Comparison of ENCODE assay signal across 15 cellular contexts in genomic region chr2:100833330-100833729, GRCh38.
"Had no signal": no experiment of that assay in that cellular context is flagged by ENCODE, and none has a peak within 500 bp of the region (broad histone marks: within the 10 kb centered on the region; RNA-seq: fewer than 3 reads in every experiment).

No MANE protein-coding gene starts in this region.

- H3K4me2 ChIP-seq: smooth muscle cell had no signal

- H3K9me3 ChIP-seq: colonic mucosa had no signal

- H3K27ac ChIP-seq: cardiac muscle cell, colonic mucosa had no signal

- DNase-seq: activated CD4-positive, alpha-beta memory T cell treated with anti-CD3 and anti-CD28 coated beads, Interleukin-2, amount 10 ng/mL, durations not matched to agents 7 days and 5 days; activated CD8-positive, alpha-beta memory T cell treated with anti-CD3 and anti-CD28 coated beads, Interleukin-2, amount 50 U/mL, for 4 hours; activated gamma-delta T cell treated with Interleukin-2 at 50 U/mL for 16 hours; activated naive CD8-positive, alpha-beta T cell treated with anti-CD3 and anti-CD28 coated beads, Interleukin-2, amount 10 ng/mL, durations not matched to agents 7 days and 5 days; activated T-cell treated with anti-CD3 and anti-CD28 coated beads, Interleukin-2, amount 50 U/mL, for 72 hours; anterior cingulate cortex; colonic mucosa; hypothalamus; kidney glomerular epithelial cell; mesenchymal stem cell; occipital lobe; T1000 had no signal

- ATAC-seq: activated T-cell treated with anti-CD3 and anti-CD28 coated beads, Interleukin-2, amount 50 U/mL, for 72 hours; natural killer cell treated with Interleukin-12 subunit alpha and Interleukin-12 subunit beta and Interleukin-15 and Interleukin-18, amount 100 ng/mL, for 72 hours had no signal

- H3K27me3 ChIP-seq: cardiac muscle cell, colonic mucosa had no signal

- H3K36me3 ChIP-seq: cardiac muscle cell, colonic mucosa had no signal

- H3K4me3 ChIP-seq: cardiac muscle cell, colonic mucosa, smooth muscle cell had no signal
